In genomic region chr2:200509227-200509607, GRCh38 we compare ENCODE assay signal across 8 cellular contexts. TPM values are rescaled to one million over a fixed set of nuclear protein-coding genes. Genes with fewer than 3 reads are reported as not detected.
DNase-seq lines count a peak whose midpoint lies in the region; ATAC-seq and TF ChIP-seq lines count a peak whose summit lies in the region.

No MANE protein-coding gene starts in this region.

- H3K27me3 ChIP-seq in DOHH2 (ENCODE audit: control insufficient read depth, low read length), result 0 out of 2 replicates have a peak, but pooled peaks cover 5% of the 10 kb centered on the region

- peak overlapping the region; percentile 3 for H3K27ac ChIP-seq in DOHH2 (ENCODE audit: low read depth, low read length)

- H3K9me2 ChIP-seq in DOHH2 (replicated peaks; ENCODE audit: control insufficient read depth, low read length), result no peaks in the 10 kb centered on the region

- H3K36me3 Mint-ChIP-seq in activated B cell treated with CpG ODN at 0.5 μM for 24 hours (ENCODE audit: low read depth) (peaks cover 19% of the 10 kb centered on the region), osteocyte (ENCODE audit: unreplicated experiment) (no peaks in the 10 kb centered on the region)

- intact Hi-C loops in activated B cell treated with CpG ODN at 0.5 μM for 24 hours (cut with micrococcal nuclease), result loop anchor here (5.0 kb wide), 1 partner anchor 303 kb away; the partner anchor contains the start of gene BZW1

- H3K9me3 Mint-ChIP-seq in activated B cell treated with CpG ODN at 0.5 μM for 24 hours, result no peaks in the 10 kb centered on the region
- H3K9me3 Mint-ChIP-seq in osteocyte (ENCODE audit: unreplicated experiment), result no peaks in the 10 kb centered on the region

- peaks cover 20% of the 10 kb centered on the region for H3K36me3 ChIP-seq in DOHH2 (ENCODE audit: control insufficient read depth, low read length)

- H3K27me3 Mint-ChIP-seq in activated B cell treated with CpG ODN at 0.5 μM for 24 hours, result no peaks in the 10 kb centered on the region
- no peaks in the 10 kb centered on the region for H3K27me3 Mint-ChIP-seq in osteocyte (ENCODE audit: unreplicated experiment)

- H3F3A ChIP-seq in DOHH2 (ENCODE audit: control insufficient read depth, insufficient read depth), result no peaks in the 10 kb centered on the region

- peaks cover 27% of the 10 kb centered on the region for H3K4me1 Mint-ChIP-seq in activated B cell treated with CpG ODN at 0.5 μM for 24 hours
- H3K4me1 Mint-ChIP-seq in osteocyte (ENCODE audit: unreplicated experiment), result peaks cover 10% of the 10 kb centered on the region

- H3K4me2 ChIP-seq in DOHH2 (ENCODE audit: low read length), result peak overlapping the region; percentile 96

- no peaks in the 10 kb centered on the region for H4K20me1 ChIP-seq in DOHH2 (ENCODE audit: control insufficient read depth, insufficient read depth, low read depth, low read length)

- H3K4me3 Mint-ChIP-seq in activated B cell treated with CpG ODN at 0.5 μM for 24 hours (peak overlapping the region; percentile 90), osteocyte (ENCODE audit: unreplicated experiment) (peak overlapping the region; percentile 88)

- POLR2A ChIA-PET in activated B cell treated with CpG ODN at 0.5 μM for 24 hours (lab: Charles Lee), result interaction anchor here (1.1 to 2.5 kb wide), 6 partner anchors 13 to 554 kb away, joined by 4 to 21 read pairs (median 6); partner anchors contain the start of genes BZW1, CLK1, MAIP1 and SGO2

- CTCF ChIA-PET in activated B cell treated with CpG ODN at 0.5 μM for 24 hours (lab: Charles Lee), result interaction anchor here (0.6 to 2.9 kb wide), 5 partner anchors 13 to 60 kb away, joined by 3 to 14 read pairs (median 4); partner anchors contain the start of gene SGO2

- ATAC-seq in HG02852 (IDR thresholded peaks at IDR 0.05; ENCODE audit: unreplicated experiment), result peak; percentile 0
- no peak for ATAC-seq in activated B cell treated with CpG ODN at 0.5 μM for 24 hours (ENCODE audit: low read depth)
- ATAC-seq in HG03439 (IDR thresholded peaks at IDR 0.05; ENCODE audit: unreplicated experiment), result no peak

- no peak for TF ChIP-seq CTCF in DOHH2 (IDR thresholded peaks at IDR 0.05; ENCODE audit: low read depth, low read length, poor library complexity, severe bottlenecking)
- TF ChIP-seq CTCF in activated B cell treated with CpG ODN at 0.5 μM for 24 hours (IDR thresholded peaks at IDR 0.05), result no peak
- no peak for TF ChIP-seq CTCF in foreskin fibroblast (IDR thresholded peaks at IDR 0.05; ENCODE audit: low read depth, low read length)
- TF ChIP-seq CTCF in osteocyte (IDR thresholded peaks at IDR 0.05), result no peak

- peak overlapping the region; percentile 88 for H3K27ac Mint-ChIP-seq in activated B cell treated with CpG ODN at 0.5 μM for 24 hours
- peak overlapping the region; percentile 75 for H3K27ac Mint-ChIP-seq in osteocyte (ENCODE audit: unreplicated experiment)

- no peaks in the 10 kb centered on the region for H3K9me3 ChIP-seq in DOHH2 (ENCODE audit: control insufficient read depth, insufficient read depth, low read length)

- peaks cover 16% of the 10 kb centered on the region for H3K79me2 ChIP-seq in DOHH2 (ENCODE audit: control insufficient read depth, low read length)

- H3K4me1 ChIP-seq in DOHH2 (ENCODE audit: control insufficient read depth, low read length), result peaks cover 18% of the 10 kb centered on the region

- DNase-seq in activated B cell treated with CpG ODN at 0.5 μM for 24 hours, result no peak
- peak in 1 of 2 donors; percentile 38 for DNase-seq in foreskin fibroblast
- DNase-seq in osteocyte (ENCODE audit: extremely low spot score, unreplicated experiment), result no peak
- no peak for DNase-seq in NCI-H526 (lab: John Stamatoyannopoulos, UW)
- no peak for DNase-seq in NCI-H1436 treated with DMSO at 0.1 percent for 48 hours (lab: John Stamatoyannopoulos, UW)

- H3K4me3 ChIP-seq in DOHH2 (ENCODE audit: low read length), result peak overlapping the region; percentile 86
- peak overlapping the region; percentile 68 to 92 for H3K4me3 ChIP-seq in foreskin fibroblast (ENCODE audit: low read depth in 1 of 2, low read length in 2 of 2)

RNA-seq across cellular contexts. Expression of gene KCTD18, which starts 0.7 kb away (rescaled TPM):
- total RNA-seq in activated B cell treated with CpG ODN at 0.5 μM for 24 hours, result 18.5 and 18.9 TPM in 2 replicates
- 18.5 and 19.1 TPM in 2 replicates for total RNA-seq in osteocyte

RNA-seq across cellular contexts. Expression of gene SGO2, which starts 16.8 kb away (rescaled TPM):
- total RNA-seq in activated B cell treated with CpG ODN at 0.5 μM for 24 hours (3.3 and 3.8 TPM in 2 replicates), osteocyte (5.2 and 5.7 TPM in 2 replicates)
